In genomic region chr10:99993994-99994689, GRCh38 we compare ENCODE assay signal across 8 cellular contexts. TPM values are rescaled to one million over a fixed set of nuclear protein-coding genes. Genes with fewer than 3 reads are reported as not detected.
DNase-seq lines count a peak whose midpoint lies in the region; ATAC-seq and TF ChIP-seq lines count a peak whose summit lies in the region.

No MANE protein-coding gene starts in this region.

- peak overlapping the region in 3 of 7 donors; percentile 16 to 54 (median 49) for H3K4me3 Mint-ChIP-seq in CD8-positive, alpha-beta memory T cell
- H3K4me3 Mint-ChIP-seq in activated CD4-positive, alpha-beta T cell treated with anti-CD3 and anti-CD28 coated beads, Interleukin-2, amount 10 ng/mL, durations not matched to agents 7 days and 5 days: peak overlapping the region; percentile 3

- peak; percentile 81 for ATAC-seq in GM21390 (IDR thresholded peaks at IDR 0.05; ENCODE audit: unreplicated experiment)

- H3K27me3 Mint-ChIP-seq in CD8-positive, alpha-beta memory T cell: peaks cover 0 to 1% of the 10 kb centered on the region in 2 donors
- H3K27me3 Mint-ChIP-seq in activated CD4-positive, alpha-beta T cell treated with anti-CD3 and anti-CD28 coated beads, Interleukin-2, amount 10 ng/mL, durations not matched to agents 7 days and 5 days: no peaks in the 10 kb centered on the region

- H3K36me3 Mint-ChIP-seq in CD8-positive, alpha-beta memory T cell: peaks cover 0 to 6% (median 0%) of the 10 kb centered on the region in 3 donors
- no peaks in the 10 kb centered on the region for H3K36me3 Mint-ChIP-seq in activated CD4-positive, alpha-beta T cell treated with anti-CD3 and anti-CD28 coated beads, Interleukin-2, amount 10 ng/mL, durations not matched to agents 7 days and 5 days (ENCODE audit: low read depth)

- peak overlapping the region; percentile 71 for H3K4me2 ChIP-seq in osteoblast (ENCODE audit: insufficient read depth, low read length)

- no peaks in the 10 kb centered on the region for H3K27me3 ChIP-seq in CD8-positive, alpha-beta memory T cell (ENCODE audit: insufficient read depth, low read length, poor library complexity, severe bottlenecking)
- H3K27me3 ChIP-seq in MG63: no peaks in the 10 kb centered on the region
- H3K27me3 ChIP-seq in osteoblast (ENCODE audit: insufficient read depth, low read length): no peaks in the 10 kb centered on the region

- DNase-seq in CD8-positive, alpha-beta memory T cell: peak in 3 of 5 donors; percentile 42 to 74 (median 68)
- DNase-seq in MG63 (peak; percentile 87), epidermal melanocyte (ENCODE audit: insufficient read length, low spot score) (peak; percentile 84), osteoblast (ENCODE audit: insufficient read length, low spot score, missing footprints) (peak; percentile 88), NCI-H146 treated with DMSO at 0.1 percent for 48 hours (lab: John Stamatoyannopoulos, UW; ENCODE audit: unreplicated experiment) (no peak), NCI-H226 (no peak)
- DNase-seq in activated CD4-positive, alpha-beta T cell treated with anti-CD3 and anti-CD28 coated beads, Interleukin-2, amount 10 ng/mL, durations not matched to agents 7 days and 5 days: peak; percentile 61

- peak overlapping the region in 5 of 8 donors; percentile 8 to 53 (median 47) for H3K27ac Mint-ChIP-seq in CD8-positive, alpha-beta memory T cell
- peak overlapping the region; percentile 28 for H3K27ac Mint-ChIP-seq in activated CD4-positive, alpha-beta T cell treated with anti-CD3 and anti-CD28 coated beads, Interleukin-2, amount 10 ng/mL, durations not matched to agents 7 days and 5 days

- H3K36me3 ChIP-seq in CD8-positive, alpha-beta memory T cell (ENCODE audit: insufficient read depth, low read length): no peaks in the 10 kb centered on the region
- peaks cover 14% of the 10 kb centered on the region for H3K36me3 ChIP-seq in MG63
- H3K36me3 ChIP-seq in osteoblast (ENCODE audit: insufficient read depth, low read length): peaks cover 5% of the 10 kb centered on the region

- no peaks in the 10 kb centered on the region for H3K9me3 Mint-ChIP-seq in CD8-positive, alpha-beta memory T cell
- no peaks in the 10 kb centered on the region for H3K9me3 Mint-ChIP-seq in activated CD4-positive, alpha-beta T cell treated with anti-CD3 and anti-CD28 coated beads, Interleukin-2, amount 10 ng/mL, durations not matched to agents 7 days and 5 days

- no peak for TF ChIP-seq CTCF in osteoblast (IDR thresholded peaks at IDR 0.05; ENCODE audit: extremely low read depth, low read depth, low read length)

- H2AFZ ChIP-seq in osteoblast (ENCODE audit: low read length): no peak overlapping the region

- no peaks in the 10 kb centered on the region for H3K9me3 ChIP-seq in CD8-positive, alpha-beta memory T cell (ENCODE audit: low read length)
- no peaks in the 10 kb centered on the region for H3K9me3 ChIP-seq in MG63
- no peaks in the 10 kb centered on the region for H3K9me3 ChIP-seq in osteoblast (ENCODE audit: low read depth, low read length)

- H3K4me3 ChIP-seq in CD8-positive, alpha-beta memory T cell (ENCODE audit: low read length): no peak overlapping the region
- no peak overlapping the region for H3K4me3 ChIP-seq in MG63
- peak overlapping the region; percentile 22 for H3K4me3 ChIP-seq in osteoblast (ENCODE audit: insufficient read depth, low read length)

- peaks cover 8% of the 10 kb centered on the region for H4K20me1 ChIP-seq in osteoblast (ENCODE audit: insufficient read depth, low read length)

- peaks cover 98% of the 10 kb centered on the region for H3K79me2 ChIP-seq in osteoblast (ENCODE audit: insufficient read depth, low read length)

- H3K4me1 ChIP-seq in CD8-positive, alpha-beta memory T cell (ENCODE audit: insufficient read depth, low read length): peaks cover 13% of the 10 kb centered on the region
- H3K4me1 ChIP-seq in osteoblast (ENCODE audit: insufficient read depth, low read length): peaks cover 26% of the 10 kb centered on the region

- H3K4me1 Mint-ChIP-seq in CD8-positive, alpha-beta memory T cell: peaks cover 13 to 18% (median 18%) of the 10 kb centered on the region in 3 donors
- H3K4me1 Mint-ChIP-seq in activated CD4-positive, alpha-beta T cell treated with anti-CD3 and anti-CD28 coated beads, Interleukin-2, amount 10 ng/mL, durations not matched to agents 7 days and 5 days: peaks cover 18% of the 10 kb centered on the region

- H3K27ac ChIP-seq in CD8-positive, alpha-beta memory T cell (ENCODE audit: low read depth, low read length): no peak overlapping the region
- H3K27ac ChIP-seq in osteoblast (ENCODE audit: low read depth, low read length): peak overlapping the region; percentile 90

- POLR2A ChIA-PET in CD8-positive, alpha-beta memory T cell (lab: Charles Lee): no interaction called here
- POLR2A ChIA-PET in activated CD4-positive, alpha-beta T cell treated with anti-CD3 and anti-CD28 coated beads, Interleukin-2, amount 10 ng/mL, durations not matched to agents 7 days and 5 days (lab: Charles Lee): interaction anchor here (0.6 kb wide), 1 partner anchor 135 kb away, joined by 4 read pairs; no protein-coding TSS in a partner anchor

- CTCF ChIA-PET in CD8-positive, alpha-beta memory T cell (lab: Charles Lee): interaction anchor here (1.0 to 1.8 kb wide), 3 partner anchors 11 to 15 kb away, joined by 3 to 6 read pairs (median 4); partner anchors contain the start of gene DNMBP
- CTCF ChIA-PET in activated CD4-positive, alpha-beta T cell treated with anti-CD3 and anti-CD28 coated beads, Interleukin-2, amount 10 ng/mL, durations not matched to agents 7 days and 5 days (lab: Charles Lee): interaction anchor here (1.3 to 1.4 kb wide), 3 partner anchors 12 to 17 kb away, joined by 4 read pairs; partner anchors contain the start of gene DNMBP

RNA-seq across cellular contexts. Expression of gene DNMBP, which starts 15.6 kb away (rescaled TPM):
- 1 to 10 TPM; 2.0 to 2.3 TPM for total RNA-seq in CD8-positive, alpha-beta memory T cell
- polyA plus RNA-seq in CD8-positive, alpha-beta memory T cell: 1.5 TPM
- total RNA-seq in MG63 (2014; rRNA removed; shearing (Covaris generic); ENCODE audit: low replicate concordance): 5.4 and 6.5 TPM in 2 replicates
- 1 to 10 TPM; 2.9 to 3.2 TPM for total RNA-seq in activated CD4-positive, alpha-beta T cell treated with anti-CD3 and anti-CD28 coated beads, Interleukin-2, amount 10 ng/mL, durations not matched to agents 7 days and 5 days
- total RNA-seq in osteoblast: 13.0 and 15.9 TPM in 2 replicates

Comparison
In these comparisons a context has a peak if more than half of its experiments do, and no peak if none do; other contexts are left out.
1. DNase-seq: peak in CD8-positive, alpha-beta memory T cell (3 of 5), MG63 (single experiment), activated CD4-positive, alpha-beta T cell treated with anti-CD3 and anti-CD28 coated beads, Interleukin-2, amount 10 ng/mL, durations not matched to agents 7 days and 5 days (single experiment), epidermal melanocyte (single experiment) and osteoblast (single experiment); none in NCI-H146 treated with DMSO at 0.1 percent for 48 hours (single experiment) and NCI-H226 (single experiment).